ENCODE assay signal across 1 cellular context in genomic region chr22:44396021-44396726, GRCh38.
TF ChIP-seq lines count a peak whose summit lies in the region.

No MANE protein-coding gene starts in this region.

TF ChIP-seq in H1, 55 proteins besides CTCF, POLR2A, EP300 and RAD21:
- no peak for TF ChIP-seq BCL11A (IDR thresholded peaks at IDR 0.05; ENCODE audit: low read depth in 2 of 2, low read length in 2 of 2)
- TF ChIP-seq KDM1A (IDR thresholded peaks at IDR 0.05; ENCODE audit: borderline replicate concordance, low read length), result peak; percentile 70; the same call in 1 of the 2 replicates
- no peak for TF ChIP-seq SP4 (IDR thresholded peaks at IDR 0.05; ENCODE audit: low read length)
- no peak for TF ChIP-seq SUZ12 (IDR thresholded peaks at IDR 0.05; ENCODE audit: low read length)
TF ChIP-seq in H1: peak in this region for 1.
